7 cellular contexts compared by ENCODE assay signal in genomic region chr6:89297695-89298351, GRCh38. TPM values are rescaled to one million over a fixed set of nuclear protein-coding genes. Genes with fewer than 3 reads are reported as not detected.
DNase-seq lines count a peak whose midpoint lies in the region; ATAC-seq and TF ChIP-seq lines count a peak whose summit lies in the region.

No MANE protein-coding gene starts in this region.

- H3K27ac ChIP-seq in fibroblast of lung (ENCODE audit: insufficient read depth, low read length) = no peak overlapping the region

- no peaks in the 10 kb centered on the region for H3K9me3 ChIP-seq in fibroblast of lung (ENCODE audit: control insufficient read depth, insufficient read depth, low read depth, low read length)

- peaks cover 7% of the 10 kb centered on the region for H3K27me3 ChIP-seq in fibroblast of lung (ENCODE audit: control insufficient read depth, insufficient read depth, low read length)

- TF ChIP-seq CTCF in fibroblast of lung (conservative IDR thresholded peaks at IDR 0.05 in 1 of 2, IDR thresholded peaks at IDR 0.05 in 1 of 2; ENCODE audit: low read depth in 1 of 2, low read length in 2 of 2) = no peak

- ATAC-seq in GM18858 (IDR thresholded peaks at IDR 0.05; ENCODE audit: unreplicated experiment) (peak; percentile 80), HG02870 (IDR thresholded peaks at IDR 0.05; ENCODE audit: unreplicated experiment) (peak; percentile 88)

- H3K4me2 ChIP-seq in fibroblast of lung (ENCODE audit: extremely low read depth, insufficient read depth, low read length) = peak overlapping the region; percentile 52

- no peaks in the 10 kb centered on the region for H3K79me2 ChIP-seq in fibroblast of lung (ENCODE audit: control insufficient read depth, insufficient read depth, low read length)

- no peak overlapping the region for H3K9ac ChIP-seq in fibroblast of lung (ENCODE audit: insufficient read depth, low read length)

- DNase-seq in NCI-H460 (ENCODE audit: extremely low read depth, low read depth) (peak; percentile 66), fibroblast of lung (ENCODE audit: low read depth in 2 of 2) (peak; percentile 98 to 99), renal cortical epithelial cell (ENCODE audit: low read depth) (peak; percentile 99), DMS79 (lab: John Stamatoyannopoulos, UW) (no peak)
- DNase-seq in activated CD8-positive, alpha-beta memory T cell treated with anti-CD3 and anti-CD28 coated beads for 4 hours (ENCODE audit: low read depth in 2 of 2) = peak; percentile 36 to 38

- H3K4me1 ChIP-seq in fibroblast of lung (ENCODE audit: control insufficient read depth, extremely low read depth, insufficient read depth, low read length) = peaks cover 9% of the 10 kb centered on the region

- H3K36me3 ChIP-seq in fibroblast of lung (ENCODE audit: control insufficient read depth, insufficient read depth, low read length) = no peaks in the 10 kb centered on the region

- no peak overlapping the region for H3K4me3 ChIP-seq in fibroblast of lung (replicated peaks in 1 of 4; ENCODE audit: control extremely low read depth in 1 of 4, insufficient read depth in 1 of 4, low read depth in 3 of 4, low read length in 4 of 4)

- no peaks in the 10 kb centered on the region for H4K20me1 ChIP-seq in fibroblast of lung (ENCODE audit: control insufficient read depth, extremely low read depth, insufficient read depth, low read length)

- H2AFZ ChIP-seq in fibroblast of lung (ENCODE audit: low read length) = no peak overlapping the region

RNA-seq across cellular contexts. Expression of gene GABRR2, which starts 17.3 kb away (rescaled TPM):
- not detected in 2 replicates for total RNA-seq in NCI-H460 (2014; rRNA removed; shearing (Covaris generic))
- polyA plus RNA-seq in NCI-H460 (2014; cell fraction: nucleus; rRNA removed) = 0.22 TPM in 1 of 2 replicates, not detected in the other
- total RNA-seq in fibroblast of lung = 0.17 and 0.26 TPM in 2 replicates
- polyA plus RNA-seq in fibroblast of lung = 0.05 TPM in 2 replicates
- polyA plus RNA-seq in fibroblast of lung (2012) = 0.07 TPM in 1 of 2 replicates, not detected in the other
- not detected in 2 replicates for polyA minus RNA-seq in fibroblast of lung (ENCODE audit: low replicate concordance)
- total RNA-seq in renal cortical epithelial cell = 0.05 TPM in 1 of 2 replicates, not detected in the other

RNA-seq across cellular contexts. Expression of gene UBE2J1, which starts 54.7 kb away (rescaled TPM):
- total RNA-seq in NCI-H460 (2014; rRNA removed; shearing (Covaris generic)) = 29.6 and 30.3 TPM in 2 replicates
- polyA plus RNA-seq in NCI-H460 (2014; cell fraction: nucleus; rRNA removed) = 14.4 and 16.4 TPM in 2 replicates
- total RNA-seq in fibroblast of lung = 22.6 and 27.6 TPM in 2 replicates
- 45.1 and 53.6 TPM in 2 replicates for polyA plus RNA-seq in fibroblast of lung
- 30.7 and 35.1 TPM in 2 replicates for polyA plus RNA-seq in fibroblast of lung (2012)
- 7.5 and 8.2 TPM in 2 replicates for polyA minus RNA-seq in fibroblast of lung (ENCODE audit: low replicate concordance)
- 35.0 and 53.3 TPM in 2 replicates for total RNA-seq in renal cortical epithelial cell
